ENCODE assay signal across 24 cellular contexts in the genomic region with DNA sequence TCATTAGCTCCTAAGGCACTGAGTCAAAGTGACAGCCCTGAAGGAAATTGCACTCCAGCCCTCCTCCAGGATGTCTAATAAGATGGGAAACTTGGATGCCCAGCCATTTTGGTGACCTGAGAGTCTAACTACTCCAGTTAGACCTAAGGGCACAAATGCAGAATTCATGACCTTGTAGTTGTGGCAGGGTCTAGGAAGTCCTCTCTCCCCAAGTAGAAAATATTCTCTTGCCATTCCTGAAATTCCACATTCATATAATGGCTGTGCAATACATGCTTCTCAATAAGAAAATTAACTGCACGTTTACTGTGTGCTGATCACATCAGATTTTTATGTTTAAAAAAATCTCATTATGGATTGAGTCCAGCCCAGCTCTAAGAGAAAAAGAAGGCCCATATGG.
DNase-seq lines count a peak whose midpoint lies in the region; ATAC-seq and TF ChIP-seq lines count a peak whose summit lies in the region.
"Had no signal": no experiment of that assay in that cellular context is flagged by ENCODE, and none has a peak within 500 bp of the region (broad histone marks: within the 10 kb centered on the region; RNA-seq: fewer than 3 reads in every experiment).

No MANE protein-coding gene starts in this region.

- BruUV-seq in mammary epithelial cell (replicated peaks; lab: Mats Ljungman, UMichigan) (no TSS peak), IMR-90 (replicated peaks; lab: Mats Ljungman, UMichigan) (no TSS peak)

- no peak overlapping the region for H2AK5ac ChIP-seq in IMR-90 (ENCODE audit: low read depth, low read length)

- peaks cover 7% of the 10 kb centered on the region; the same call in 1 of the 2 replicates for H3K9me1 ChIP-seq in IMR-90 (ENCODE audit: insufficient read depth, low read length)

- H3K4me3 Mint-ChIP-seq in mesothelial cell of epicardium (no peak overlapping the region), type B pancreatic cell (no peak overlapping the region)
- H3K4me3 Mint-ChIP-seq: CD14-positive monocyte; CD4-positive, alpha-beta memory T cell; CD4-positive, CD25-positive, alpha-beta regulatory T cell; CD8-positive, alpha-beta memory T cell had no signal

- H2AK9ac ChIP-seq in IMR-90 (replicated peaks; ENCODE audit: low read depth, low read length, poor library complexity): no peak overlapping the region

- H3K4me1 Mint-ChIP-seq in mesothelial cell of epicardium: peaks cover 32% of the 10 kb centered on the region
- peaks cover 38% of the 10 kb centered on the region for H3K4me1 Mint-ChIP-seq in type B pancreatic cell (ENCODE audit: unreplicated experiment)
- H3K4me1 Mint-ChIP-seq: CD4-positive, alpha-beta memory T cell; CD4-positive, CD25-positive, alpha-beta regulatory T cell; CD8-positive, alpha-beta memory T cell had no signal

- H3K27ac ChIP-seq in mammary epithelial cell (ENCODE audit: insufficient read depth, low read depth, low read length): no peak overlapping the region
- H3K27ac ChIP-seq in IMR-90 (ENCODE audit: insufficient read depth, low read length): no peak overlapping the region
- H3K27ac ChIP-seq: 22Rv1, A549, BLaER1 had no signal

- H3K36me3 ChIP-seq in mammary epithelial cell (ENCODE audit: insufficient read depth, low read length) (no peaks in the 10 kb centered on the region), IMR-90 (ENCODE audit: control insufficient read depth, insufficient read depth, low read length) (peaks cover 3% of the 10 kb centered on the region; the same call in 1 of the 2 replicates)
- H3K36me3 ChIP-seq: BE2C had no signal

- H3K4me3 ChIP-seq in mammary epithelial cell (replicated peaks in 1 of 3; ENCODE audit: insufficient read depth in 1 of 3, low read depth in 2 of 3, low read length in 3 of 3) (no peak overlapping the region), IMR-90 (ENCODE audit: insufficient read depth, low read depth, low read length) (no peak overlapping the region)
- H3K4me3 ChIP-seq: A549, BLaER1, GM12878 had no signal

- ATAC-seq in IMR-90 (ENCODE audit: low read depth) (peak; percentile 61), GM19397 (IDR thresholded peaks at IDR 0.05; ENCODE audit: unreplicated experiment) (no peak), GM18502 (IDR thresholded peaks at IDR 0.05; ENCODE audit: poor library complexity, unreplicated experiment) (no peak)
- ATAC-seq: A549, GM12878 had no signal

- in situ Hi-C loops in T47D (cut with HindIII; ENCODE audit: low pct_unique_long_range_greater_than_20kb, low sequenced_read_pairs): no loop called here
- in situ Hi-C loops in mammary epithelial cell (cut with MboI; ENCODE audit: low sequenced_read_pairs in 2 of 2): loop anchor here (10.0 to 25.0 kb wide), 3 partner anchors 195 to 455 kb away; a partner anchor contains a TSS
- in situ Hi-C loops in IMR-90 (cut with MboI; ENCODE audit: low sequenced_read_pairs): loop anchor here (25.0 kb wide), 1 partner anchor 677 kb away; no protein-coding TSS in a partner anchor

- H4K20me1 ChIP-seq in mammary epithelial cell (ENCODE audit: insufficient read depth, low read length): no peaks in the 10 kb centered on the region
- no peaks in the 10 kb centered on the region for H4K20me1 ChIP-seq in IMR-90 (ENCODE audit: insufficient read depth, low read length)

- H3K79me1 ChIP-seq in IMR-90 (ENCODE audit: low read depth in 1 of 2, low read length in 2 of 2): peaks cover 5 to 17% of the 10 kb centered on the region in 2 experiments; a peak in 3 of 4 replicates

- H3K27ac Mint-ChIP-seq in mesothelial cell of epicardium (peak overlapping the region; percentile 56), type B pancreatic cell (peak overlapping the region; percentile 16)
- H3K27ac Mint-ChIP-seq: CD14-positive monocyte; CD4-positive, CD25-positive, alpha-beta regulatory T cell had no signal

- no peak overlapping the region for H2BK5ac ChIP-seq in IMR-90 (ENCODE audit: low read depth, low read length, poor library complexity, severe bottlenecking)

- H3K36me3 Mint-ChIP-seq in mesothelial cell of epicardium (peaks cover 9% of the 10 kb centered on the region), type B pancreatic cell (peaks cover 36% of the 10 kb centered on the region)

- no peak overlapping the region for H4K91ac ChIP-seq in IMR-90 (ENCODE audit: insufficient read depth, low read depth, low read length)

- no peak overlapping the region for H3K4ac ChIP-seq in IMR-90 (ENCODE audit: low read depth, low read length)

- TF ChIP-seq RAD21 in IMR-90 (IDR thresholded peaks at IDR 0.05; ENCODE audit: low read length): no peak

- H3K9me3 Mint-ChIP-seq in mesothelial cell of epicardium (no peaks in the 10 kb centered on the region), type B pancreatic cell (no peaks in the 10 kb centered on the region)
- H3K9me3 Mint-ChIP-seq: CD14-positive monocyte; CD4-positive, alpha-beta memory T cell; CD4-positive, CD25-positive, alpha-beta regulatory T cell; CD8-positive, alpha-beta memory T cell had no signal

- TF ChIP-seq CTCF in mammary epithelial cell (conservative IDR thresholded peaks at IDR 0.05 in 1 of 2, IDR thresholded peaks at IDR 0.05 in 1 of 2; ENCODE audit: extremely low read depth in 1 of 2, insufficient read depth in 1 of 2, low read depth in 1 of 2, low read length in 2 of 2) (no peak), IMR-90 (conservative IDR thresholded peaks at IDR 0.05; ENCODE audit: low read depth, low read length) (no peak), mesothelial cell of epicardium (IDR thresholded peaks at IDR 0.05; ENCODE audit: unreplicated experiment) (no peak), type B pancreatic cell (conservative IDR thresholded peaks at IDR 0.05) (no peak)

- H3K9me3 ChIP-seq in mammary epithelial cell (replicated peaks; ENCODE audit: insufficient read depth, low read length) (no peaks in the 10 kb centered on the region), IMR-90 (ENCODE audit: control insufficient read depth, insufficient read depth, low read length) (no peaks in the 10 kb centered on the region)
- H3K9me3 ChIP-seq: A549, BE2C, BLaER1 had no signal

- H3K4me1 ChIP-seq in mammary epithelial cell (ENCODE audit: insufficient read depth, low read length) (peaks cover 9% of the 10 kb centered on the region), IMR-90 (ENCODE audit: control insufficient read depth, insufficient read depth, low read length) (peaks cover 2% of the 10 kb centered on the region)
- H3K4me1 ChIP-seq: A549, BE2C, BLaER1 had no signal

- no peak overlapping the region for H3K18ac ChIP-seq in IMR-90 (ENCODE audit: low read depth, low read length)

- dilution Hi-C loops in mammary epithelial cell (cut with HindIII; ENCODE audit: low sequenced_read_pairs) (loop anchor here (25.0 kb wide), 1 partner anchor 323 kb away; no protein-coding TSS in a partner anchor), IMR-90 (cut with HindIII; ENCODE audit: low sequenced_read_pairs, unreplicated experiment) (no loop called here)

- no peak overlapping the region for H4K8ac ChIP-seq in IMR-90 (ENCODE audit: low read depth in 2 of 2, low read length in 2 of 2)

- H2BK120ac ChIP-seq in IMR-90 (ENCODE audit: low read depth, low read length): no peak overlapping the region

- WGBS in mammary epithelial cell (ENCODE audit: low coverage, missing lambda C conversion rate): 0% methylated on average over 1 of the region's 1 CpG
- WGBS in IMR-90 (ENCODE audit: extremely low coverage in 2 of 2, insufficient read length in 1 of 2), 2 experiments: no CpG with 5 or more reads among the region's 1 CpG

- CTCF ChIA-PET in mammary epithelial cell (lab: Charles Lee; ENCODE audit: low non-redundant PET) (no interaction called here), IMR-90 (lab: Yijun Ruan, JAX) (interaction anchor here (1.4 kb wide), 1 partner anchor 12 kb away, joined by 6 read pairs; no protein-coding TSS in a partner anchor)

- TF ChIP-seq POLR2A in IMR-90 (IDR thresholded peaks at IDR 0.05; ENCODE audit: low read depth, low read length): no peak

- H2AFZ ChIP-seq in mammary epithelial cell (ENCODE audit: low read depth, low read length) (no peak overlapping the region), IMR-90 (replicated peaks; ENCODE audit: low read length, poor library complexity) (no peak overlapping the region)

- H3K4me2 ChIP-seq in mammary epithelial cell (ENCODE audit: insufficient read depth, low read depth, low read length): no peak overlapping the region
- no peak overlapping the region for H3K4me2 ChIP-seq in IMR-90 (ENCODE audit: low read depth, low read length)
- H3K4me2 ChIP-seq: A549, BLaER1 had no signal

- no peak overlapping the region for H3K23ac ChIP-seq in IMR-90 (ENCODE audit: low read depth, low read length)

- peak; percentile 55 to 88 for DNase-seq in T47D (ENCODE audit: low read depth in 1 of 2, low spot score in 1 of 2)
- no peak for DNase-seq in mammary epithelial cell
- DNase-seq in IMR-90: no peak
- no peak for DNase-seq in mesothelial cell of epicardium (ENCODE audit: low spot score in 2 of 2, unreplicated experiment in 2 of 2)
- no peak for DNase-seq in type B pancreatic cell (ENCODE audit: extremely low spot score, unreplicated experiment)
- DNase-seq in activated CD4-positive, alpha-beta T cell treated with anti-CD3 and anti-CD28 coated beads, Interleukin-2, amount 50 U/mL, for 1 hour: no peak
- DNase-seq: BE2C; C1 segment of cervical spinal cord; CD4-positive, alpha-beta memory T cell; CD4-positive, CD25-positive, alpha-beta regulatory T cell; CD8-positive, alpha-beta memory T cell; COR-L47; DMS 273 treated with DMSO at 0.1 percent for 48 hours; DMS153; DMS53; DMS79; DND-41 had no signal

- peaks cover 3% of the 10 kb centered on the region for H3K79me2 ChIP-seq in mammary epithelial cell (ENCODE audit: insufficient read depth, low read length)

- intact Hi-C loops in mammary epithelial cell (cut with micrococcal nuclease): no loop called here
- intact Hi-C loops in IMR-90 (cut with micrococcal nuclease): no loop called here

- H3K27me3 ChIP-seq in mammary epithelial cell (ENCODE audit: insufficient read depth, low read length) (no peaks in the 10 kb centered on the region), IMR-90 (ENCODE audit: control insufficient read depth, insufficient read depth, low read length) (no peaks in the 10 kb centered on the region)
- H3K27me3 ChIP-seq: BE2C, BLaER1 had no signal

- H4K5ac ChIP-seq in IMR-90 (ENCODE audit: low read depth, low read length): no peak overlapping the region; the same call in 1 of the 2 replicates

- no peak overlapping the region for H2BK15ac ChIP-seq in IMR-90 (ENCODE audit: low read depth, low read length)

- H3K14ac ChIP-seq in IMR-90 (replicated peaks; ENCODE audit: low read depth, low read length): no peak overlapping the region

- H2BK20ac ChIP-seq in IMR-90 (ENCODE audit: low read depth, low read length): no peak overlapping the region

- POLR2A ChIA-PET in IMR-90 (lab: Charles Lee; ENCODE audit: unreplicated experiment): no interaction called here

- H3K27me3 Mint-ChIP-seq in mesothelial cell of epicardium (ENCODE audit: low read depth): no peaks in the 10 kb centered on the region
- no peaks in the 10 kb centered on the region for H3K27me3 Mint-ChIP-seq in type B pancreatic cell
- H3K27me3 Mint-ChIP-seq: CD4-positive, alpha-beta memory T cell; CD4-positive, CD25-positive, alpha-beta regulatory T cell; CD8-positive, alpha-beta memory T cell had no signal

- H3K9ac ChIP-seq in mammary epithelial cell (ENCODE audit: insufficient read depth, low read length): no peak overlapping the region
- H3K9ac ChIP-seq in IMR-90 (ENCODE audit: low read depth, low read length): no peak overlapping the region
- H3K9ac ChIP-seq: BLaER1 had no signal

- H3K56ac ChIP-seq in IMR-90 (ENCODE audit: extremely low read depth, insufficient read depth, low read length): no peak overlapping the region

Comparison
In these comparisons a context has a peak if more than half of its experiments do, and no peak if none do; other contexts are left out.
1. DNase-seq: peak in T47D (2 of 2); none in mammary epithelial cell (single experiment), IMR-90 (single experiment), mesothelial cell of epicardium (0 of 2), type B pancreatic cell (single experiment) and activated CD4-positive, alpha-beta T cell treated with anti-CD3 and anti-CD28 coated beads, Interleukin-2, amount 50 U/mL, for 1 hour (single experiment).